Comparison of ENCODE assay signal across 26 cellular contexts in the genomic region with DNA sequence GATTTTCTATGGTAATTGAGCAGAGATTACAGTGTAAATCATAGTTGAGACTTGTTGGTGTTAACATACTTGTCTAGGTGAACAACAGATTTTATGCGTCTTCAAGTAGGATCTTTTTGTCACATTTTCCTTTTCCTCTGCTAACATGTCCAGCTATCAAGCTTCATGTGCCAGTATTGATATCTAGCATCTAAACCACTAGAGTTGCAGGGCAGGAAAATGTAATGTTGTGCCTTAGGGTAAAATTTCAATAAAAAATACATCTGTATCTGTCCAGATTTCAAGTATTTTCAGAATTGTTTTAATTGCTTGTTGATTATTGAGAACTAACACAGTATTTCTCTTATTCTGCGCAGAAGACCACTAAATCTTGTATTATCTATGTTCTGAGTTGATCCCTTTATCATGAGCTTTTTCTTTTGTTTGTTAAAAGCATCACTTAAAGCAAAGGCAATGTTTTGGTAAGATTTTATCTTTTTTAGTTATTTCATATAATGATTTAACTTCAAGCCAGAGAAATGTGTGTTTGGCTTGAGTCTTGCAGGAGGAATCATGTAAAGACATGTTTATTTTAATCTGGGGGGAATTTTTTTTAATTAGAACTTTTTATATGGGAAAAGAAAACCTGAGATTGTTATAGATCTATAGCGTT. TPM values are rescaled to one million over a fixed set of nuclear protein-coding genes. Genes with fewer than 3 reads are reported as not detected.
"Had no signal": no experiment of that assay in that cellular context is flagged by ENCODE, and none has a peak within 500 bp of the region (broad histone marks: within the 10 kb centered on the region; RNA-seq: fewer than 3 reads in every experiment).

No MANE protein-coding gene starts in this region.

- H3K36me3 ChIP-seq: left ventricle myocardium inferior, right atrium auricular region, right lobe of liver, thyroid gland, transverse colon, upper lobe of left lung, vagina had no signal

- DNase-seq: hippocampal formation; left ventricle myocardium inferior; midbrain; mucosa of descending colon; naive thymus-derived CD8-positive, alpha-beta T cell; nucleus accumbens; psoas muscle; right lobe of liver; stimulated activated CD4-positive, alpha-beta T cell treated with anti-CD3 and anti-CD28 coated beads, Interleukin-1b, Interleukin-23, amount 100 ng/mL, for 48 hours; stimulated activated CD4-positive, alpha-beta T cell treated with anti-CD3 and anti-CD28 coated beads, Interleukin-2, amount 100 ng/mL, for 48 hours; stimulated activated CD4-positive, alpha-beta T cell treated with anti-CD3 and anti-CD28 coated beads, Interleukin-4, amount 100 ng/mL, for 4 hours; stimulated activated CD8-positive, alpha-beta memory T cell treated with anti-CD3 and anti-CD28 coated beads, Interleukin-4, amount 100 ng/mL, for 48 hours; stimulated activated naive CD4-positive, alpha-beta T cell treated with Interleukin-2 at 50 U/mL for 16 hours; stimulated activated naive CD8-positive, alpha-beta T cell treated with anti-CD3 and anti-CD28 coated beads, Interleukin-15, amount 100 ng/mL, for 72 hours; testis; thyroid gland; transverse colon; upper lobe of left lung had no signal

- H3K27ac ChIP-seq: left ventricle myocardium inferior, parathyroid adenoma, psoas muscle, right atrium auricular region, right lobe of liver, testis, thyroid gland, transverse colon, upper lobe of left lung, vagina had no signal

- H3K4me1 Mint-ChIP-seq: naive thymus-derived CD8-positive, alpha-beta T cell; nephron; stimulated activated memory B cell treated with anti-CD40 and anti-IgM and Interleukin-4, amounts not matched to agents 10 μg/mL and 1 μg/mL and 100 μg/mL, for 72 hours; stimulated activated naive CD8-positive, alpha-beta T cell treated with anti-CD3 and anti-CD28 coated beads, Interleukin-15, amount 100 ng/mL, for 72 hours had no signal

- H3K4me1 ChIP-seq: left ventricle myocardium inferior, parathyroid adenoma, psoas muscle, right atrium auricular region, right lobe of liver, testis, thyroid gland, transverse colon, upper lobe of left lung, vagina had no signal

- H3K4me3 ChIP-seq: left ventricle myocardium inferior, lung, mucosa of descending colon, psoas muscle, right atrium auricular region, right lobe of liver, smooth muscle cell, testis, thyroid gland, transverse colon, upper lobe of left lung, vagina had no signal

- ATAC-seq: mucosa of descending colon; naive thymus-derived CD8-positive, alpha-beta T cell; psoas muscle; right lobe of liver; stimulated activated memory B cell treated with anti-CD40 and anti-IgM and Interleukin-4, amounts not matched to agents 10 μg/mL and 1 μg/mL and 100 μg/mL, for 72 hours; stimulated activated naive CD8-positive, alpha-beta T cell treated with anti-CD3 and anti-CD28 coated beads, Interleukin-15, amount 100 ng/mL, for 72 hours had no signal

- H3K36me3 Mint-ChIP-seq: naive thymus-derived CD8-positive, alpha-beta T cell; stimulated activated memory B cell treated with anti-CD40 and anti-IgM and Interleukin-4, amounts not matched to agents 10 μg/mL and 1 μg/mL and 100 μg/mL, for 72 hours had no signal

- H3K9ac ChIP-seq: parathyroid adenoma had no signal

- H2AFZ ChIP-seq: parathyroid adenoma had no signal

- H3K4me3 Mint-ChIP-seq: naive thymus-derived CD8-positive, alpha-beta T cell; nephron; neural crest cell; stimulated activated memory B cell treated with anti-CD40 and anti-IgM and Interleukin-4, amounts not matched to agents 10 μg/mL and 1 μg/mL and 100 μg/mL, for 72 hours; stimulated activated naive CD8-positive, alpha-beta T cell treated with anti-CD3 and anti-CD28 coated beads, Interleukin-15, amount 100 ng/mL, for 72 hours had no signal

- H3K27ac Mint-ChIP-seq: naive thymus-derived CD8-positive, alpha-beta T cell; nephron; stimulated activated memory B cell treated with anti-CD40 and anti-IgM and Interleukin-4, amounts not matched to agents 10 μg/mL and 1 μg/mL and 100 μg/mL, for 72 hours; stimulated activated naive CD8-positive, alpha-beta T cell treated with anti-CD3 and anti-CD28 coated beads, Interleukin-15, amount 100 ng/mL, for 72 hours had no signal

- H3K4me2 ChIP-seq: smooth muscle cell had no signal

- H3K9me3 ChIP-seq: mucosa of descending colon, right lobe of liver, testis, thyroid gland, upper lobe of left lung had no signal

- H3K27me3 ChIP-seq: right atrium auricular region, right lobe of liver, testis, thyroid gland, transverse colon, upper lobe of left lung, vagina had no signal

RNA-seq across cellular contexts. Expression of a gene that starts 16.5 kb away (rescaled TPM):
- total RNA-seq: naive thymus-derived CD8-positive, alpha-beta T cell had no signal
- polyA plus RNA-seq: naive thymus-derived CD8-positive, alpha-beta T cell had no signal
